In genomic region chr1:31047507-31047906, GRCh38 we compare ENCODE assay signal across 7 cellular contexts. TPM values are rescaled to one million over a fixed set of nuclear protein-coding genes. Genes with fewer than 3 reads are reported as not detected.
DNase-seq lines count a peak whose midpoint lies in the region; ATAC-seq, FAIRE-seq and TF ChIP-seq lines count a peak whose summit lies in the region.
"Not testable (repeated sequence)": the region's sequence is repeated elsewhere in the genome, so short reads cannot be mapped to it uniquely, and the experiment has no call there.

No MANE protein-coding gene starts in this region.

- not testable (repeated sequence) for H3T11ph ChIP-seq in H9 (ENCODE audit: low read length)

- H4K20me1 ChIP-seq in H9 (ENCODE audit: control insufficient read depth, insufficient read depth, insufficient read length) = not testable (repeated sequence)
- H4K20me1 ChIP-seq in H1 (replicated peaks in 1 of 2; ENCODE audit: control insufficient read depth in 1 of 2, insufficient read depth in 2 of 2, low read length in 2 of 2) = peaks cover 13 to 23% of the 10 kb centered on the region in 2 experiments

- H3K36me3 Mint-ChIP-seq in H9 (ENCODE audit: insufficient read depth in 1 of 3, low read depth in 3 of 3) (peaks cover 13 to 62% (median 48%) of the 10 kb centered on the region in 3 experiments), memory B cell (peaks cover 15% of the 10 kb centered on the region), progenitor cell of endocrine pancreas (ENCODE audit: insufficient read depth) (peaks cover 17% of the 10 kb centered on the region)
- peaks cover 22% of the 10 kb centered on the region for H3K36me3 Mint-ChIP-seq in T-helper 1 cell treated with Interleukin-12 subunit alpha and Interleukin-12 subunit beta and Interleukin-4 antibody, amounts not matched to agents 30 μg/mL and 1 μg/mL, for 36 hours (ENCODE audit: low read depth)
- H3K36me3 Mint-ChIP-seq in activated T-cell treated with anti-CD3 and anti-CD28 coated beads, Interleukin-2, amount 50 U/mL, for 24 hours (ENCODE audit: low read depth) = peaks cover 75% of the 10 kb centered on the region
- peaks cover 39% of the 10 kb centered on the region for H3K36me3 Mint-ChIP-seq in activated naive CD8-positive, alpha-beta T cell treated with anti-CD3 and anti-CD28 coated beads, Interleukin-2, amount 10 ng/mL, durations not matched to agents 7 days and 5 days

- H2AFZ ChIP-seq in H9 (ENCODE audit: low read length); H1 (ENCODE audit: low read length): not testable (repeated sequence)

- TF ChIP-seq EP300 in H1 (IDR thresholded peaks at IDR 0.05; ENCODE audit: borderline replicate concordance in 1 of 2, low read depth in 2 of 2, low read length in 2 of 2) = not testable (repeated sequence)

- H2BK12ac ChIP-seq in H9 (ENCODE audit: insufficient read length, low read depth, low read length); H1 (ENCODE audit: low read depth, low read length): not testable (repeated sequence)

- H3K27me3 ChIP-seq in H9 (ENCODE audit: insufficient read depth, low read length); H1 (replicated peaks in 1 of 4; ENCODE audit: control insufficient read depth in 3 of 4, extremely low read depth in 1 of 4, insufficient read depth in 3 of 4, low read length in 3 of 4): not testable (repeated sequence)

- not testable (repeated sequence) for H3K4me3 Mint-ChIP-seq in H9; T-helper 1 cell treated with Interleukin-12 subunit alpha and Interleukin-12 subunit beta and Interleukin-4 antibody, amounts not matched to agents 30 μg/mL and 1 μg/mL, for 36 hours; activated T-cell treated with anti-CD3 and anti-CD28 coated beads, Interleukin-2, amount 50 U/mL, for 24 hours; activated naive CD8-positive, alpha-beta T cell treated with anti-CD3 and anti-CD28 coated beads, Interleukin-2, amount 10 ng/mL, durations not matched to agents 7 days and 5 days; memory B cell; progenitor cell of endocrine pancreas (ENCODE audit: low read depth)

- not testable (repeated sequence) for TF ChIP-seq RAD21 in H1 (IDR thresholded peaks at IDR 0.05 in 1 of 2, conservative IDR thresholded peaks at IDR 0.05 in 1 of 2; ENCODE audit: low read depth in 2 of 2, low read length in 2 of 2)

- H3K27ac Mint-ChIP-seq in H9 (peak overlapping the region in 2 of 3 experiments; percentile 79 to 87; a peak in 4 of 7 replicates), memory B cell (peak overlapping the region; percentile 55), progenitor cell of endocrine pancreas (peak overlapping the region; percentile 76)
- peak overlapping the region; percentile 3 for H3K27ac Mint-ChIP-seq in T-helper 1 cell treated with Interleukin-12 subunit alpha and Interleukin-12 subunit beta and Interleukin-4 antibody, amounts not matched to agents 30 μg/mL and 1 μg/mL, for 36 hours
- H3K27ac Mint-ChIP-seq in activated T-cell treated with anti-CD3 and anti-CD28 coated beads, Interleukin-2, amount 50 U/mL, for 24 hours = peak overlapping the region; percentile 42
- peak overlapping the region; percentile 54 for H3K27ac Mint-ChIP-seq in activated naive CD8-positive, alpha-beta T cell treated with anti-CD3 and anti-CD28 coated beads, Interleukin-2, amount 10 ng/mL, durations not matched to agents 7 days and 5 days

- not testable (repeated sequence) for H3K56ac ChIP-seq in H9 (ENCODE audit: insufficient read length, low read depth, low read length); H1 (replicated peaks; ENCODE audit: insufficient read length, low read depth, low read length)

- H3K4me1 Mint-ChIP-seq in H9 (peaks cover 12 to 17% of the 10 kb centered on the region in 2 experiments; a peak in 3 of 4 replicates), memory B cell (peaks cover 29% of the 10 kb centered on the region)
- peaks cover 15% of the 10 kb centered on the region for H3K4me1 Mint-ChIP-seq in T-helper 1 cell treated with Interleukin-12 subunit alpha and Interleukin-12 subunit beta and Interleukin-4 antibody, amounts not matched to agents 30 μg/mL and 1 μg/mL, for 36 hours (ENCODE audit: low read depth)
- peaks cover 47% of the 10 kb centered on the region for H3K4me1 Mint-ChIP-seq in activated T-cell treated with anti-CD3 and anti-CD28 coated beads, Interleukin-2, amount 50 U/mL, for 24 hours (ENCODE audit: low read depth)
- peaks cover 13% of the 10 kb centered on the region for H3K4me1 Mint-ChIP-seq in activated naive CD8-positive, alpha-beta T cell treated with anti-CD3 and anti-CD28 coated beads, Interleukin-2, amount 10 ng/mL, durations not matched to agents 7 days and 5 days
- H3K4me1 Mint-ChIP-seq in progenitor cell of endocrine pancreas (ENCODE audit: low read depth) = not testable (repeated sequence)

- not testable (repeated sequence) for FAIRE-seq in H1 (lab: Jason Lieb, UNC)

- not testable (repeated sequence) for H3K18ac ChIP-seq in H9 (ENCODE audit: insufficient read length, low read depth, low read length); H1 (ENCODE audit: extremely low read depth, low read length)

- not testable (repeated sequence) for H3K4me2 ChIP-seq in H9 (ENCODE audit: insufficient read depth, insufficient read length, low read length); H1 (ENCODE audit: insufficient read depth in 1 of 2, low read depth in 2 of 2, low read length in 2 of 2)

- not testable (repeated sequence) for H4K8ac ChIP-seq in H9 (replicated peaks; ENCODE audit: insufficient read length, low read depth, low read length); H1 (ENCODE audit: extremely low read depth, insufficient read depth, low read length)

- not testable (repeated sequence) for H3K4me1 ChIP-seq in H9 (ENCODE audit: insufficient read depth, low read length); H1 (replicated peaks in 1 of 4; ENCODE audit: control insufficient read depth in 3 of 4, insufficient read depth in 4 of 4, low read length in 3 of 4)

- not testable (repeated sequence) for H3K4ac ChIP-seq in H9 (ENCODE audit: low read depth, low read length); H1 (replicated peaks; ENCODE audit: insufficient read length, low read depth, low read length)

- TF ChIP-seq CTCF in H9 (conservative IDR thresholded peaks at IDR 0.05); H1 (IDR thresholded peaks at IDR 0.05; ENCODE audit: control extremely low read depth in 1 of 3, insufficient read depth in 1 of 3, low read depth in 1 of 3, low read length in 3 of 3); progenitor cell of endocrine pancreas (IDR thresholded peaks at IDR 0.05; ENCODE audit: unreplicated experiment): not testable (repeated sequence)

- DNase-seq in H9; activated T-cell treated with anti-CD3 and anti-CD28 coated beads, Interleukin-2, amount 50 U/mL, for 24 hours; activated naive CD8-positive, alpha-beta T cell treated with anti-CD3 and anti-CD28 coated beads, Interleukin-2, amount 10 ng/mL, durations not matched to agents 7 days and 5 days; H1 (ENCODE audit: low read depth in 1 of 2, low spot score in 2 of 2); memory B cell (ENCODE audit: low spot score in 2 of 2); progenitor cell of endocrine pancreas (ENCODE audit: low spot score, unreplicated experiment): not testable (repeated sequence)

- not testable (repeated sequence) for H3K23me2 ChIP-seq in H9 (ENCODE audit: insufficient read length, low read depth, low read length, poor library complexity, severe bottlenecking); H1 (ENCODE audit: low read depth, low read length)

- CTCF ChIA-PET in H1 (lab: Charles Lee; ENCODE audit: partially characterized antibody) = not testable (repeated sequence)

- H3K14ac ChIP-seq in H9 (ENCODE audit: insufficient read depth, low read length); H1 (ENCODE audit: insufficient read length): not testable (repeated sequence)

- H4K5ac ChIP-seq in H9 (ENCODE audit: insufficient read length, low read depth, low read length); H1 (ENCODE audit: insufficient read length, low read depth, low read length): not testable (repeated sequence)

- not testable (repeated sequence) for ATAC-seq in activated naive CD8-positive, alpha-beta T cell treated with anti-CD3 and anti-CD28 coated beads, Interleukin-2, amount 10 ng/mL, durations not matched to agents 7 days and 5 days (ENCODE audit: low read depth); memory B cell (ENCODE audit: low read depth)

- H3K9ac ChIP-seq in H9 (ENCODE audit: extremely low read depth, insufficient read length, low read length); H1 (replicated peaks in 1 of 4; ENCODE audit: extremely low read depth in 1 of 4, low read depth in 3 of 4, low read length in 3 of 4): not testable (repeated sequence)

- WGBS in H9 (ENCODE audit: extremely low coverage, insufficient read length, low lambda C conversion rate) = no CpG with 5 or more reads among the region's 5 CpGs
- 98% methylated on average over 5 of the region's 5 CpGs; no CpG with 5 or more reads in 1 of the 2 experiments for WGBS in H1 (ENCODE audit: extremely low coverage in 1 of 2, insufficient coverage in 1 of 2, insufficient read length in 1 of 2, insufficient replicate concordance in 2 of 2, low coverage in 1 of 2, low lambda C conversion rate in 2 of 2, missing lambda C conversion rate in 1 of 2), 2 experiments

- H4K91ac ChIP-seq in H9 (ENCODE audit: insufficient read length, low read depth, low read length); H1 (replicated peaks; ENCODE audit: insufficient read length, low read length): not testable (repeated sequence)

- H3K27ac ChIP-seq in H9 (ENCODE audit: insufficient read length, low read depth, low read length) = not testable (repeated sequence)
- H3K27ac ChIP-seq in H1 (ENCODE audit: low read depth, low read length) = peak overlapping the region; percentile 19; the same call in 1 of the 2 replicates

- not testable (repeated sequence) for H2AK5ac ChIP-seq in H9 (ENCODE audit: insufficient read length, low read length); H1 (ENCODE audit: low read depth, low read length)

- H3K23ac ChIP-seq in H9 (ENCODE audit: insufficient read length, low read depth, low read length); H1 (ENCODE audit: insufficient read length): not testable (repeated sequence)

- not testable (repeated sequence) for TF ChIP-seq POLR2A in H1 (IDR thresholded peaks at IDR 0.05; ENCODE audit: control extremely low read depth in 1 of 2, low read depth in 2 of 2, low read length in 2 of 2)

- H3K27me3 Mint-ChIP-seq in H9 (ENCODE audit: low read depth); T-helper 1 cell treated with Interleukin-12 subunit alpha and Interleukin-12 subunit beta and Interleukin-4 antibody, amounts not matched to agents 30 μg/mL and 1 μg/mL, for 36 hours (ENCODE audit: low read depth); activated T-cell treated with anti-CD3 and anti-CD28 coated beads, Interleukin-2, amount 50 U/mL, for 24 hours; activated naive CD8-positive, alpha-beta T cell treated with anti-CD3 and anti-CD28 coated beads, Interleukin-2, amount 10 ng/mL, durations not matched to agents 7 days and 5 days; memory B cell; progenitor cell of endocrine pancreas: not testable (repeated sequence)

- H2BK120ac ChIP-seq in H9 (ENCODE audit: low read depth, low read length, poor library complexity, severe bottlenecking); H1 (replicated peaks; ENCODE audit: low read depth, low read length): not testable (repeated sequence)

- POLR2A ChIA-PET in activated naive CD8-positive, alpha-beta T cell treated with anti-CD3 and anti-CD28 coated beads, Interleukin-2, amount 10 ng/mL, durations not matched to agents 7 days and 5 days (lab: Charles Lee) = not testable (repeated sequence)
- POLR2A ChIA-PET in H1 (lab: Charles Lee; ENCODE audit: partially characterized antibody) = interaction anchor here (1.1 to 1.3 kb wide), 2 partner anchors 9 to 18 kb away, joined by 4 read pairs; partner anchors contain the start of gene PUM1

- not testable (repeated sequence) for H2BK15ac ChIP-seq in H9 (ENCODE audit: low read depth, low read length); H1 (ENCODE audit: low read length)

- H3K79me1 ChIP-seq in H9 (ENCODE audit: insufficient read depth, low read depth, low read length, poor library complexity, severe bottlenecking) = peaks cover 17% of the 10 kb centered on the region
- H3K79me1 ChIP-seq in H1 (ENCODE audit: low read depth, low read length) = not testable (repeated sequence)

- H2BK20ac ChIP-seq in H9 (ENCODE audit: low read depth, low read length, poor library complexity, severe bottlenecking); H1 (ENCODE audit: low read length): not testable (repeated sequence)

- peaks cover 0 to 43% (median 8%) of the 10 kb centered on the region in 4 experiments; a peak in 5 of 8 replicates for H3K36me3 ChIP-seq in H1 (ENCODE audit: control insufficient read depth in 2 of 4, insufficient read depth in 4 of 4, low read length in 3 of 4)

- H3K4me3 ChIP-seq in H1 (ENCODE audit: extremely low read depth in 1 of 4, insufficient read depth in 2 of 4, low read depth in 3 of 4, low read length in 4 of 4) = not testable (repeated sequence)

- not testable (repeated sequence) for H2BK5ac ChIP-seq in H9 (ENCODE audit: insufficient read length, low read length); H1 (ENCODE audit: low read depth, low read length)

- H3K9me3 ChIP-seq in H9 (ENCODE audit: control insufficient read depth, low read depth, low read length); H1 (ENCODE audit: insufficient read depth in 2 of 2, low read depth in 1 of 2, low read length in 1 of 2): not testable (repeated sequence)

- H3K79me2 ChIP-seq in H9 (ENCODE audit: insufficient read depth, low read length) (peaks cover 67% of the 10 kb centered on the region), H1 (ENCODE audit: control insufficient read depth in 1 of 2, insufficient read depth in 2 of 2, low read length in 2 of 2) (peaks cover 52 to 97% of the 10 kb centered on the region in 2 experiments)

- H3K9me3 Mint-ChIP-seq in H9; T-helper 1 cell treated with Interleukin-12 subunit alpha and Interleukin-12 subunit beta and Interleukin-4 antibody, amounts not matched to agents 30 μg/mL and 1 μg/mL, for 36 hours; activated T-cell treated with anti-CD3 and anti-CD28 coated beads, Interleukin-2, amount 50 U/mL, for 24 hours; activated naive CD8-positive, alpha-beta T cell treated with anti-CD3 and anti-CD28 coated beads, Interleukin-2, amount 10 ng/mL, durations not matched to agents 7 days and 5 days; memory B cell; progenitor cell of endocrine pancreas (ENCODE audit: low read depth): not testable (repeated sequence)

RNA-seq across cellular contexts. Expression of gene PUM1, which starts 18.0 kb away (rescaled TPM):
- 158 and 164 TPM in 2 replicates for total RNA-seq in H9 (2021)
- total RNA-seq in activated naive CD8-positive, alpha-beta T cell treated with anti-CD3 and anti-CD28 coated beads, Interleukin-2, amount 10 ng/mL, durations not matched to agents 7 days and 5 days = 100 to 1,000 TPM; 112 to 114 TPM
- total RNA-seq in H1 (2021; fragmentation: NEBNext Ultra II Directional; extraction: Animal tissue kit (Norgen Biotek cat#: 25700)) = 169 and 177 TPM in 2 replicates
- polyA plus RNA-seq in H1 (2011; rRNA removed) = 122 and 143 TPM in 2 replicates
- polyA plus RNA-seq in H1 (2011; cell fraction: cytosol; rRNA removed) = 114 TPM
- 198 TPM for polyA plus RNA-seq in H1 (2011; cell fraction: nucleus; rRNA removed)
- 83.0 to 113 TPM (median 95.2 TPM) in 4 replicates for polyA plus RNA-seq in H1 (2012, experiment 1 of 2)
- 8.8 TPM for polyA plus RNA-seq in H1 (2012, experiment 2 of 2)
- 56.3 TPM for polyA plus RNA-seq in H1 (2013, experiment 1 of 2)
- 55.8 TPM for polyA plus RNA-seq in H1 (2013, experiment 2 of 2)
- polyA minus RNA-seq in H1 (2011; rRNA and poly(A)+ RNA removed) = 621 and 639 TPM in 2 replicates
- 162 TPM for polyA minus RNA-seq in H1 (2011; cell fraction: cytosol; rRNA and poly(A)+ RNA removed)
- polyA minus RNA-seq in H1 (2011; cell fraction: nucleus; rRNA and poly(A)+ RNA removed) = 259 TPM
- total RNA-seq in progenitor cell of endocrine pancreas = 244 and 249 TPM in 2 replicates

Comparison
In these comparisons a context has a peak if more than half of its experiments do, and no peak if none do; other contexts are left out.
1. H3K27ac Mint-ChIP-seq: peak in every context shown above with its lines; median percentile 83 in H9; 76 in progenitor cell of endocrine pancreas; 55 in memory B cell; 54 in activated naive CD8-positive, alpha-beta T cell treated with anti-CD3 and anti-CD28 coated beads, Interleukin-2, amount 10 ng/mL, durations not matched to agents 7 days and 5 days; 42 in activated T-cell treated with anti-CD3 and anti-CD28 coated beads, Interleukin-2, amount 50 U/mL, for 24 hours; 3 in T-helper 1 cell treated with Interleukin-12 subunit alpha and Interleukin-12 subunit beta and Interleukin-4 antibody, amounts not matched to agents 30 μg/mL and 1 μg/mL, for 36 hours.